Comparison of ENCODE assay signal across 9 cellular contexts in the genomic region with DNA sequence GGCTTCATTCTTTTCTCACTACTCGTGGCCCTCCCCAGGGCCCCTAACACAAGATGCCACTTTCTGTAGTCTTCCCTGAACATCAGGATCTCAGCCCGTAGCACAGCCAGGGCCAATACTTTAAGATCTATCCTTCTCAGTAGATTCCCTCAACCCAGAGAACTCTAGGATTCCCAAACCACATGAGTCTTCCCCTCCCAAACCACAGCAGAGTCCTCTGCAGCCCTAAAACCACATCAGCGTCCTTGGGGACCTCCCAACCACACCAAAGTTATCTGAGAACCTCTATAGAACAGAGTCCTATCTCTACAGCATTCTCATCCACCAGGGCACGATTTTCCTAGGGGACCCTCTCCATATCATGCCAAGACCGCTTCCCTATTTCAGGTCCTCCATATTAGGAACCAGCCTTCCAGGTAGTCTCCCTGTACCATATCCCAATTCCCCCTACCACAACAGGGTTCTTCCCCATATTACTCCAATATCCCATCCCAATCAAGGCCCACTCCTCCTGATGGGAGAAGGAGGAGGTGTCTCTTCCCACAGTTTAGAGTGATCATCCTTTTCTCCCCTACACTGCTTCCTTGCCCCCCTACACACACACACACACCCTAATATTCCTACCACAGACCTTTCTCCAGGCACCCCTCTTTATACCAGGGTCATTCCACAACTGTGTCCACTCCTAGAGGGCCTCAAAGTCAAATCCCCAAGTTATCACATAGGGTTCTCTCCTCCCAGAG. TPM values are rescaled to one million over a fixed set of nuclear protein-coding genes. Genes with fewer than 3 reads are reported as not detected.
DNase-seq lines count a peak whose midpoint lies in the region; ATAC-seq, FAIRE-seq and TF ChIP-seq lines count a peak whose summit lies in the region.
"Had no signal": no experiment of that assay in that cellular context is flagged by ENCODE, and none has a peak within 500 bp of the region (broad histone marks: within the 10 kb centered on the region; RNA-seq: fewer than 3 reads in every experiment).

No MANE protein-coding gene starts in this region.

- peak overlapping the region; percentile 75 for H3K9ac ChIP-seq in GM12878 (ENCODE audit: control insufficient read depth, insufficient read depth, low read length)
- peak overlapping the region in 1 of 2 donors; percentile 52 for H3K9ac ChIP-seq in liver (ENCODE audit: low read depth in 1 of 2, low read length in 2 of 2)

- 55% methylated on average over 5 of the region's 5 CpGs for WGBS in GM12878 (ENCODE audit: insufficient coverage, insufficient replicate concordance, low lambda C conversion rate, missing lambda C conversion rate)
- WGBS in liver: 83% methylated on average over 5 of the region's 5 CpGs
- WGBS in testis, 2 donors: 33 to 45% methylated on average over 5 of the region's 5 CpGs

- intact Hi-C loops in GM12878 (cut with micrococcal nuclease; ENCODE audit: unreplicated experiment): no loop called here
- intact Hi-C loops in testis (cut with DNase I; ENCODE audit: low total_unique reads): no loop called here

- peaks cover 15% of the 10 kb centered on the region for H3K79me2 ChIP-seq in GM12878 (ENCODE audit: control insufficient read depth, insufficient read depth, low read length)

- H3K36me3 Mint-ChIP-seq in activated CD8-positive, alpha-beta memory T cell treated with anti-CD3 and anti-CD28 coated beads, Interleukin-2, amount 10 ng/mL, durations not matched to agents 7 days and 5 days: peaks cover 46% of the 10 kb centered on the region

- H3K27ac ChIP-seq in GM12878 (ENCODE audit: control insufficient read depth, insufficient read depth) (peak overlapping the region; percentile 51), liver (ENCODE audit: low read depth in 1 of 2, low read length in 2 of 2) (peak overlapping the region; percentile 72 to 89), testis (peak overlapping the region; percentile 90 to 93)

- H3K9me3 Mint-ChIP-seq in activated CD8-positive, alpha-beta memory T cell treated with anti-CD3 and anti-CD28 coated beads, Interleukin-2, amount 10 ng/mL, durations not matched to agents 7 days and 5 days (ENCODE audit: low read depth): no peaks in the 10 kb centered on the region

- H3K27me3 ChIP-seq in GM12878 (replicated peaks in 1 of 2; ENCODE audit: control insufficient read depth in 2 of 2, insufficient read depth in 2 of 2, low read length in 1 of 2) (no peaks in the 10 kb centered on the region), liver (ENCODE audit: control insufficient read depth in 4 of 4, insufficient read depth in 4 of 4, low read length in 3 of 4) (no peaks in the 10 kb centered on the region), testis (no peaks in the 10 kb centered on the region)

- DNase-seq in activated CD8-positive, alpha-beta memory T cell treated with anti-CD3 and anti-CD28 coated beads, Interleukin-2, amount 10 ng/mL, durations not matched to agents 7 days and 5 days: no peak
- no peak for DNase-seq in activated CD8-positive, alpha-beta memory T cell treated with anti-CD3 and anti-CD28 coated beads, Interleukin-2, amount 50 U/mL, for 48 hours
- DNase-seq in GM12878 (ENCODE audit: low read depth, low spot score) (no peak), testis (no peak), GF-D8 (lab: John Stamatoyannopoulos, UW) (no peak)

- no TSS peak for BruUV-seq in GM12878 (replicated peaks; lab: Mats Ljungman, UMichigan)

- H3K36me3 ChIP-seq in GM12878 (ENCODE audit: control insufficient read depth in 2 of 2, insufficient read depth in 2 of 2, low read length in 1 of 2) (peaks cover 33 to 38% of the 10 kb centered on the region in 2 experiments), liver (ENCODE audit: control insufficient read depth in 4 of 4, insufficient read depth in 3 of 4, low read depth in 1 of 4, low read length in 3 of 4) (peaks cover 8 to 47% (median 11%) of the 10 kb centered on the region in 4 donors), testis (ENCODE audit: low read depth, missing control alignments) (no peaks in the 10 kb centered on the region)

- H3K4me3 Mint-ChIP-seq in activated CD8-positive, alpha-beta memory T cell treated with anti-CD3 and anti-CD28 coated beads, Interleukin-2, amount 10 ng/mL, durations not matched to agents 7 days and 5 days: peak overlapping the region; percentile 69

- RAD21 ChIA-PET in GM12878 (lab: Charles Lee; ENCODE audit: unreplicated experiment): interaction anchor here (1.8 to 2.1 kb wide), 4 partner anchors 13 to 157 kb away, joined by 12 to 29 read pairs (median 23); partner anchors contain the start of genes FBL and PSMC4

- TF ChIP-seq POLR2A in GM12878 (IDR thresholded peaks at IDR 0.05; ENCODE audit: low read depth, low read length): no peak
- TF ChIP-seq POLR2A in testis (IDR thresholded peaks at IDR 0.05): no peak

- SMC1A ChIA-PET in GM12878 (lab: Charles Lee; ENCODE audit: uncharacterized antibody, unreplicated experiment): interaction anchor here (1.8 to 2.1 kb wide), 4 partner anchors 12 to 158 kb away, joined by 14 to 33 read pairs (median 22); partner anchors contain the start of gene FBL

- TF ChIP-seq CTCF in GM12878 (IDR thresholded peaks at IDR 0.05 in 2 of 3, conservative IDR thresholded peaks at IDR 0.05 in 1 of 3; ENCODE audit: control insufficient read depth in 2 of 3, extremely low read depth in 1 of 3, insufficient read depth in 1 of 3, low read depth in 3 of 3, low read length in 3 of 3) (no peak), liver (IDR thresholded peaks at IDR 0.05; ENCODE audit: low read depth, low read length, missing input control) (no peak), testis (IDR thresholded peaks at IDR 0.05) (no peak)

- H3K4me1 Mint-ChIP-seq in activated CD8-positive, alpha-beta memory T cell treated with anti-CD3 and anti-CD28 coated beads, Interleukin-2, amount 10 ng/mL, durations not matched to agents 7 days and 5 days: peaks cover 36% of the 10 kb centered on the region

- H2AFZ ChIP-seq in GM12878 (ENCODE audit: control insufficient read depth, low read depth, low read length): no peak overlapping the region

- H3K9me3 ChIP-seq in GM12878 (replicated peaks; ENCODE audit: control insufficient read depth, insufficient read depth, low read length) (no peaks in the 10 kb centered on the region), liver (ENCODE audit: control insufficient read depth in 4 of 4, low read length in 3 of 4) (no peaks in the 10 kb centered on the region), testis (no peaks in the 10 kb centered on the region)

- in situ Hi-C loops in GM12878 (cut with MboI): no loop called here

- POLR2A ChIA-PET in GM12878 (lab: Charles Lee): interaction anchor here (0.6 to 2.1 kb wide), 5 partner anchors 13 to 388 kb away, joined by 3 to 34 read pairs (median 5); partner anchors contain the start of gene FBL

- peaks cover 20% of the 10 kb centered on the region for H3K4me1 ChIP-seq in GM12878 (ENCODE audit: control insufficient read depth, insufficient read depth, low read length)
- H3K4me1 ChIP-seq in liver (ENCODE audit: control insufficient read depth in 4 of 4, insufficient read depth in 4 of 4, low read length in 3 of 4): peaks cover 4 to 19% (median 17%) of the 10 kb centered on the region in 4 donors
- H3K4me1 ChIP-seq in testis: peaks cover 15% of the 10 kb centered on the region

- FAIRE-seq in GM12878 (lab: Jason Lieb, UNC): peak; percentile 52
- FAIRE-seq: D721Med had no signal

- H3K4me3 ChIP-seq in GM12878 (peak overlapping the region; percentile 97), liver (ENCODE audit: low read depth in 1 of 3, low read length in 3 of 3) (peak overlapping the region in 2 of 3 donors; percentile 77 to 81), testis (peak overlapping the region; percentile 90 to 93)

- peak overlapping the region; percentile 56 for H3K4me2 ChIP-seq in GM12878 (ENCODE audit: control insufficient read depth, insufficient read depth)

- no peaks in the 10 kb centered on the region for H3K27me3 Mint-ChIP-seq in activated CD8-positive, alpha-beta memory T cell treated with anti-CD3 and anti-CD28 coated beads, Interleukin-2, amount 10 ng/mL, durations not matched to agents 7 days and 5 days

- TF ChIP-seq EP300 in GM12878 (IDR thresholded peaks at IDR 0.05; ENCODE audit: borderline replicate concordance in 1 of 2, control insufficient read depth in 1 of 2, low read depth in 2 of 2, low read length in 2 of 2): no peak

- CTCF ChIA-PET in activated CD8-positive, alpha-beta memory T cell treated with anti-CD3 and anti-CD28 coated beads, Interleukin-2, amount 10 ng/mL, durations not matched to agents 7 days and 5 days (lab: Charles Lee): interaction anchor here (1.6 to 1.8 kb wide), 2 partner anchors 11 to 138 kb away, joined by 8 to 70 read pairs; partner anchors contain the start of genes FBL and PSMC4
- CTCF ChIA-PET in GM12878 (lab: Yijun Ruan, JAX): interaction anchor here (0.6 to 2.1 kb wide), 5 partner anchors 11 to 293 kb away, joined by 3 to 61 read pairs (median 10); no protein-coding TSS in a partner anchor

- no peak for ATAC-seq in activated CD8-positive, alpha-beta memory T cell treated with anti-CD3 and anti-CD28 coated beads, Interleukin-2, amount 10 ng/mL, durations not matched to agents 7 days and 5 days
- ATAC-seq in GM12878 (no peak), GM18517 (IDR thresholded peaks at IDR 0.05; ENCODE audit: unreplicated experiment) (no peak), GM18502 (IDR thresholded peaks at IDR 0.05; ENCODE audit: poor library complexity, unreplicated experiment) (no peak)

- H3K27ac Mint-ChIP-seq in activated CD8-positive, alpha-beta memory T cell treated with anti-CD3 and anti-CD28 coated beads, Interleukin-2, amount 10 ng/mL, durations not matched to agents 7 days and 5 days: peak overlapping the region; percentile 72

- TF ChIP-seq RAD21 in GM12878 (IDR thresholded peaks at IDR 0.05; ENCODE audit: insufficient read depth, low read depth, low read length) (no peak), liver (IDR thresholded peaks at IDR 0.05) (no peak)

- H4K20me1 ChIP-seq in GM12878 (ENCODE audit: control insufficient read depth, insufficient read depth): no peaks in the 10 kb centered on the region

RNA-seq across cellular contexts. Expression of gene DYRK1B, which starts 1.4 kb away (rescaled TPM):
- 1 to 10 TPM; 7.5 to 7.7 TPM for total RNA-seq in activated CD8-positive, alpha-beta memory T cell treated with anti-CD3 and anti-CD28 coated beads, Interleukin-2, amount 10 ng/mL, durations not matched to agents 7 days and 5 days
- total RNA-seq in GM12878 (2013; cell fraction: nucleolus; rRNA removed): 16.4 and 22.3 TPM in 2 replicates
- total RNA-seq in GM12878 (2014; rRNA removed): 2.9 and 3.6 TPM in 2 replicates
- total RNA-seq in GM12878 (2014; rRNA removed; fragmentation: Illumina TruSeq; extraction: Trizol): 1.7 and 2.0 TPM in 2 replicates
- total RNA-seq in GM12878 (2021): 8.9 and 10.2 TPM in 2 replicates
- polyA plus RNA-seq in GM12878 (2011; ENCODE audit: low read depth): 2.7 TPM
- polyA plus RNA-seq in GM12878 (2011; rRNA removed): 2.7 and 2.9 TPM in 2 replicates
- polyA plus RNA-seq in GM12878 (2011; cell fraction: cytosol; rRNA removed): 2.8 and 2.9 TPM in 2 replicates
- 15.8 and 19.4 TPM in 2 replicates for polyA plus RNA-seq in GM12878 (2011; cell fraction: nucleus; rRNA removed)
- polyA plus RNA-seq in GM12878 (2012): 5.4 and 7.8 TPM in 2 replicates
- 2.1 and 3.4 TPM in 2 replicates for polyA plus RNA-seq in GM12878 (2014; fragmentation: Illumina TruSeq; extraction: Trizol)
- under 1 TPM in 1 of 2 experiments, not detected in 1; 0.07 TPM for polyA plus RNA-seq in GM12878 (2014; fragmentation: Nextera tagmentation; extraction: Ambion mirVana)
- polyA plus RNA-seq in GM12878 (2014; rRNA removed): 5.6 and 6.0 TPM in 2 replicates
- polyA plus RNA-seq in GM12878 (2016; fragmentation: Nextera tagmentation; extraction: Ambion mirVana): 1 to 10 TPM; 2.9 to 4.3 TPM
- polyA minus RNA-seq in GM12878 (2011; rRNA and poly(A)+ RNA removed): 4.2 and 8.9 TPM in 2 replicates
- 2.4 and 4.0 TPM in 2 replicates for polyA minus RNA-seq in GM12878 (2011; cell fraction: cytosol; rRNA and poly(A)+ RNA removed)
- 7.5 and 11.5 TPM in 2 replicates for polyA minus RNA-seq in GM12878 (2011; cell fraction: nucleus; rRNA and poly(A)+ RNA removed)
- total RNA-seq in liver: 1 to 10 TPM; 3.7 to 7.6 TPM
- polyA plus RNA-seq in liver: 1 to 10 TPM; 2.8 TPM
- total RNA-seq in testis: 100 to 1,000 TPM in 1 of 2 donors, 10 to 100 TPM in 1; 90.8 to 127 TPM
- 124 TPM for polyA plus RNA-seq in testis (ENCODE audit: insufficient read depth, low read depth, low replicate concordance)

RNA-seq across cellular contexts. Expression of gene FBL, which starts 13.7 kb away (rescaled TPM):
- total RNA-seq in activated CD8-positive, alpha-beta memory T cell treated with anti-CD3 and anti-CD28 coated beads, Interleukin-2, amount 10 ng/mL, durations not matched to agents 7 days and 5 days: 100 to 1,000 TPM; 374 to 453 TPM
- total RNA-seq in GM12878 (2013; cell fraction: nucleolus; rRNA removed): 50.2 and 52.7 TPM in 2 replicates
- total RNA-seq in GM12878 (2014; rRNA removed) (323 and 343 TPM in 2 replicates), GM12878 (2014; rRNA removed; fragmentation: Illumina TruSeq; extraction: Trizol) (497 and 501 TPM in 2 replicates), GM12878 (2021) (534 and 544 TPM in 2 replicates), liver (10 to 100 TPM; 36.1 to 96.2 TPM), testis (100 to 1,000 TPM; 236 to 301 TPM)
- 747 TPM for polyA plus RNA-seq in GM12878 (2011; ENCODE audit: low read depth)
- polyA plus RNA-seq in GM12878 (2011; rRNA removed) (442 and 775 TPM in 2 replicates), GM12878 (2014; fragmentation: Illumina TruSeq; extraction: Trizol) (865 and 1,083 TPM in 2 replicates), GM12878 (2014; fragmentation: Nextera tagmentation; extraction: Ambion mirVana) (100 to 1,000 TPM; 156 to 460 TPM), GM12878 (2014; rRNA removed) (568 and 589 TPM in 2 replicates), GM12878 (2016; fragmentation: Nextera tagmentation; extraction: Ambion mirVana) (100 to 1,000 TPM; 253 to 257 TPM), liver (10 to 100 TPM; 23.3 to 79.3 TPM), testis (ENCODE audit: insufficient read depth, low read depth, low replicate concordance) (303 TPM)
- polyA plus RNA-seq in GM12878 (2011; cell fraction: cytosol; rRNA removed): 1,104 and 1,118 TPM in 2 replicates
- 303 and 389 TPM in 2 replicates for polyA plus RNA-seq in GM12878 (2011; cell fraction: nucleus; rRNA removed)
- polyA plus RNA-seq in GM12878 (2012): 462 and 532 TPM in 2 replicates
- 892 and 964 TPM in 2 replicates for polyA minus RNA-seq in GM12878 (2011; rRNA and poly(A)+ RNA removed)
- 147 and 180 TPM in 2 replicates for polyA minus RNA-seq in GM12878 (2011; cell fraction: cytosol; rRNA and poly(A)+ RNA removed)
- polyA minus RNA-seq in GM12878 (2011; cell fraction: nucleus; rRNA and poly(A)+ RNA removed): 36.1 and 62.5 TPM in 2 replicates

RNA-seq across cellular contexts. Expression of gene LEUTX, which starts 53.9 kb away (rescaled TPM):
- total RNA-seq in activated CD8-positive, alpha-beta memory T cell treated with anti-CD3 and anti-CD28 coated beads, Interleukin-2, amount 10 ng/mL, durations not matched to agents 7 days and 5 days: not detected
- total RNA-seq in GM12878 (2013; cell fraction: nucleolus; rRNA removed): not detected in 2 replicates
- total RNA-seq in GM12878 (2014; rRNA removed) (not detected in 2 replicates), GM12878 (2014; rRNA removed; fragmentation: Illumina TruSeq; extraction: Trizol) (not detected in 2 replicates), GM12878 (2021) (not detected in 2 replicates), liver (not detected), testis (not detected)
- not detected for polyA plus RNA-seq in GM12878 (2011; ENCODE audit: low read depth)
- polyA plus RNA-seq in GM12878 (2011; rRNA removed) (not detected in 2 replicates), GM12878 (2014; fragmentation: Illumina TruSeq; extraction: Trizol) (0.46 TPM in 1 of 2 replicates, not detected in the other), GM12878 (2014; fragmentation: Nextera tagmentation; extraction: Ambion mirVana) (under 1 TPM; 0.29 to 0.40 TPM), GM12878 (2014; rRNA removed) (0.33 and 0.91 TPM in 2 replicates), GM12878 (2016; fragmentation: Nextera tagmentation; extraction: Ambion mirVana) (under 1 TPM; 0.39 to 0.44 TPM), liver (not detected), testis (ENCODE audit: insufficient read depth, low read depth, low replicate concordance) (not detected)
- polyA plus RNA-seq in GM12878 (2011; cell fraction: cytosol; rRNA removed): not detected in 2 replicates
- polyA plus RNA-seq in GM12878 (2011; cell fraction: nucleus; rRNA removed): not detected in 2 replicates
- 0.27 and 0.39 TPM in 2 replicates for polyA plus RNA-seq in GM12878 (2012)
- polyA minus RNA-seq in GM12878 (2011; rRNA and poly(A)+ RNA removed): 0.36 TPM in 1 of 2 replicates, not detected in the other
- polyA minus RNA-seq in GM12878 (2011; cell fraction: cytosol; rRNA and poly(A)+ RNA removed): not detected in 2 replicates
- not detected in 2 replicates for polyA minus RNA-seq in GM12878 (2011; cell fraction: nucleus; rRNA and poly(A)+ RNA removed)
